In the genomic region with DNA sequence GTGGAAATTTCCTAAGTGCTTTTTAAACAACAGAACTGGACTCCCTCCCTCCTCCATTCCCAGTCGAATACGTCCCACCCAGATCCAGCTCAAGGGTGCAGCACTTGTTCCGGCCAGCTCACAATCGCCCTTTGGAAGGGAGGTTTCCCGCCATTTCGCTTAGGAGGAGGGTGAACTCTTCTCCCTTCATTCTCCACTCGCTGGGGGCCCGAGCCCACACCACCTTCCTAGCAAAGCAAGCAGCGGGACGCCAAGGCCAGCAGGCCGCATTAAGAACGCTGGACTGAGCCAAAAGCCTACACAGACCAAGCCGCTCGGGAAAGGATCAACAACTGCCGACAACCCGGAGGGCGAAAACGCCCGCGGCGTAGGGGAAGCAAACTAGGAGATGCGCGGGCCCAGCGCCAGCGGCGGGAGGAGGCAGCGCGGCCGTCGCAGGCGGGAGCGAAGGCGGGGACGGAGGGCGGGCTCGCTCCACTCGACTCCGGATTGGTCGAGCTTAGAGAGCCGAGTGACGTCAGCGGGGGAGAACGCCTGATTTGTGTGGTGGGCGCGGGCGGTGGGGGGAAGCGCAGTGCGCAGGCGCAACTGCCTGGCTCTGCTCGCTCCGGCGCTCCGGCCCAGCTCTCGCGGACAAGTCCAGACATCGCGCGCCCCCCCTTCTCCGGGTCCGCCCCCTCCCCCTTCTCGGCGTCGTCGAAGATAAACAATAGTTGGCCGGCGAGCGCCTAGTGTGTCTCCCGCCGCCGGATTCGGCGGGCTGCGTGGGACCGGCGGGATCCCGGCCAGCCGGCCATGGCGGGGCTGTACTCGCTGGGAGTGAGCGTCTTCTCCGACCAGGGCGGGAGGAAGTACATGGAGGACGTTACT, we compare ENCODE assay signal across 8 cellular contexts. TPM values are rescaled to one million over a fixed set of nuclear protein-coding genes. Genes with fewer than 3 reads are reported as not detected.
DNase-seq lines count a peak whose midpoint lies in the region; ATAC-seq and TF ChIP-seq lines count a peak whose summit lies in the region.

A gene (plus strand): TSS at position 574 of the 870 bp plus-strand sequence. CDS start 222 bp downstream, at position 796.

- peak; percentile 89 for ATAC-seq in GM21526 (IDR thresholded peaks at IDR 0.05; ENCODE audit: low FRiP score, unreplicated experiment)

- peaks cover 40% of the 10 kb centered on the region for H3K79me2 ChIP-seq in OCI-LY1 (ENCODE audit: insufficient read depth, low read length)

- H3K9ac ChIP-seq in OCI-LY1 (ENCODE audit: low read length), result peak within 1 kb of the TSS; percentile 89

- H4K20me1 ChIP-seq in OCI-LY1 (ENCODE audit: insufficient read depth, low read length), result no peaks in the 10 kb centered on the region

- H3K4me2 ChIP-seq in OCI-LY1 (ENCODE audit: low read length), result peak within 1 kb of the TSS; percentile 76

- no peaks in the 10 kb centered on the region for H3K9me2 ChIP-seq in OCI-LY1 (ENCODE audit: low read depth, low read length)

- DNase-seq in DMS 273 (lab: John Stamatoyannopoulos, UW; ENCODE audit: unreplicated experiment) (peak; percentile 100), HuH-7 (ENCODE audit: low spot score) (peak; percentile 98)
- DNase-seq in activated CD8-positive, alpha-beta memory T cell treated with anti-CD3 and anti-CD28 coated beads, Interleukin-2, amount 50 U/mL, for 4 hours, result peak; percentile 98
- DNase-seq in stimulated activated CD8-positive, alpha-beta memory T cell treated with anti-CD3 and anti-CD28 coated beads, Interleukin-15, amount 100 ng/mL, for 24 hours (ENCODE audit: low read depth), result peak; percentile 94

- H3K4me1 ChIP-seq in OCI-LY1 (ENCODE audit: insufficient read depth, low read length, severe bottlenecking), result peaks cover 27% of the 10 kb centered on the region
- peaks cover 14% of the 10 kb centered on the region for H3K4me1 ChIP-seq in mesodermal cell (ENCODE audit: control insufficient read depth, insufficient read depth, low read length, poor library complexity, severe bottlenecking)

- WGBS in mesodermal cell (ENCODE audit: insufficient coverage in 2 of 2), 2 experiments, result 0% methylated on average over 57 to 65 of the region's 83 CpGs

- in situ Hi-C loops in endometrial microvascular endothelial cells (cut with HindIII; ENCODE audit: inconsistent ontology term, low pct_unique_long_range_greater_than_20kb, low sequenced_read_pairs), result no loop called here

- H3K4me3 ChIP-seq in OCI-LY1 (ENCODE audit: low read depth, low read length, poor library complexity, severe bottlenecking) (peak within 1 kb of the TSS; percentile 76), mesodermal cell (ENCODE audit: extremely low read depth, insufficient read depth, low read length, poor library complexity, severe bottlenecking) (peak within 1 kb of the TSS; percentile 99)

- no peaks in the 10 kb centered on the region for H3F3A ChIP-seq in OCI-LY1 (ENCODE audit: insufficient read depth, low read length)

- TF ChIP-seq CTCF in OCI-LY1 (IDR thresholded peaks at IDR 0.05; ENCODE audit: low read length), result no peak

- H3K36me3 ChIP-seq in OCI-LY1 (ENCODE audit: insufficient read depth, low read length), result no peaks in the 10 kb centered on the region; the same call in 1 of the 2 replicates
- peaks cover 4% of the 10 kb centered on the region for H3K36me3 ChIP-seq in mesodermal cell (ENCODE audit: control insufficient read depth, insufficient read depth, low read length)

- peak within 1 kb of the TSS; percentile 8 for H2AFZ ChIP-seq in OCI-LY1 (ENCODE audit: low read length)

- H3K9me3 ChIP-seq in OCI-LY1 (ENCODE audit: low read length), result no peaks in the 10 kb centered on the region
- no peaks in the 10 kb centered on the region for H3K9me3 ChIP-seq in mesodermal cell (ENCODE audit: control insufficient read depth, low read length)

- H3K27ac ChIP-seq in OCI-LY1 (ENCODE audit: low read depth, low read length, poor library complexity, severe bottlenecking) (peak within 1 kb of the TSS; percentile 75), mesodermal cell (ENCODE audit: low read depth, low read length, severe bottlenecking) (peak within 1 kb of the TSS; percentile 98)

- no peaks in the 10 kb centered on the region for H3K27me3 ChIP-seq in OCI-LY1 (ENCODE audit: insufficient read depth, low read length)

RNA-seq across cellular contexts. Expression of the gene that starts here (rescaled TPM):
- 27.2 TPM for total RNA-seq in endometrial microvascular endothelial cells (ENCODE audit: inconsistent ontology term)
- polyA plus RNA-seq in mesodermal cell (2013, experiment 1 of 2), result 12.2 TPM
- 12.9 TPM for polyA plus RNA-seq in mesodermal cell (2013, experiment 2 of 2)

Comparison
In these comparisons a context has a peak if more than half of its experiments do, and no peak if none do; other contexts are left out.
1. Peak in every context shown above with its lines: DNase-seq, ATAC-seq, H3K4me3 ChIP-seq and H3K27ac ChIP-seq.